In genomic region chr5:44808435-44809214, GRCh38 we compare ENCODE assay signal across 8 cellular contexts. TPM values are rescaled to one million over a fixed set of nuclear protein-coding genes. Genes with fewer than 3 reads are reported as not detected.
DNase-seq lines count a peak whose midpoint lies in the region; ATAC-seq and TF ChIP-seq lines count a peak whose summit lies in the region.

Gene MRPS30 (plus strand): TSS chr5:44808947. CDS start chr5:44808963, 16 bp downstream.

- H3K27ac ChIP-seq in right atrium auricular region: peak within 1 kb of the TSS; percentile 86 to 91
- peak within 1 kb of the TSS; percentile 83 for H3K27ac ChIP-seq in vagina

- DNase-seq in GM13977 (ENCODE audit: low spot score): peak; percentile 89
- peak; percentile 100 for DNase-seq in NCI-H1694 treated with DMSO at 0.1 percent for 48 hours (lab: John Stamatoyannopoulos, UW)
- DNase-seq in T-helper 2 cell: peak; percentile 53 to 98 (median 81)
- peak; percentile 62 to 99 (median 93) for DNase-seq in anterior cingulate cortex (lab: John Stamatoyannopoulos, UW)
- peak; percentile 98 for DNase-seq in right atrium auricular region (ENCODE audit: low spot score)
- peak; percentile 97 for DNase-seq in pulmonary artery endothelial cell (ENCODE audit: low read depth, low spot score)
- peak; percentile 97 to 99 for DNase-seq in vagina (ENCODE audit: extremely low spot score in 2 of 2)

- H3K36me3 ChIP-seq in right atrium auricular region (peaks cover 10% of the 10 kb centered on the region), vagina (peaks cover 0 to 11% of the 10 kb centered on the region in 2 donors)

- H3K4me3 ChIP-seq in right atrium auricular region: peak within 1 kb of the TSS; percentile 89 to 90
- H3K4me3 ChIP-seq in vagina: peak within 1 kb of the TSS; percentile 82 to 99

- H3K4me1 ChIP-seq in right atrium auricular region (peaks cover 0 to 20% of the 10 kb centered on the region in 2 donors), vagina (peaks cover 36% of the 10 kb centered on the region)

- no peaks in the 10 kb centered on the region for H3K9me3 ChIP-seq in right atrium auricular region
- H3K9me3 ChIP-seq in vagina: no peaks in the 10 kb centered on the region

- no peaks in the 10 kb centered on the region for H3K27me3 ChIP-seq in right atrium auricular region
- no peaks in the 10 kb centered on the region for H3K27me3 ChIP-seq in vagina

- ATAC-seq in HG02885 (IDR thresholded peaks at IDR 0.05; ENCODE audit: poor library complexity, unreplicated experiment): peak; percentile 94

- in situ Hi-C loops in GM13977 (cut with MboI; ENCODE audit: low pct_unique_long_range_greater_than_20kb, low sequenced_read_pairs, unreplicated experiment): no loop called here

- intact Hi-C loops in vagina (cut with DNase I): no loop called here

- TF ChIP-seq CTCF in GM13977 (IDR thresholded peaks at IDR 0.05; ENCODE audit: extremely low read depth, insufficient read depth, missing control alignments) (peak; percentile 49), right atrium auricular region (IDR thresholded peaks at IDR 0.05) (peak in 1 of 2 donors; percentile 53), vagina (IDR thresholded peaks at IDR 0.05) (peak in 1 of 3 experiments; percentile 59)

- TF ChIP-seq POLR2A in vagina (IDR thresholded peaks at IDR 0.05): peak in 1 of 2 donors; percentile 29

RNA-seq across cellular contexts. Expression of gene MRPS30, which starts in this region (rescaled TPM):
- 100 to 1,000 TPM in 1 of 2 donors, 10 to 100 TPM in 1; 69.8 to 110 TPM for total RNA-seq in right atrium auricular region
- 61.0 and 68.5 TPM in 2 replicates for total RNA-seq in pulmonary artery endothelial cell
- total RNA-seq in vagina: 72.2 TPM

Comparison
In these comparisons a context has a peak if more than half of its experiments do, and no peak if none do; other contexts are left out.
1. Peak in every context shown above with its lines: DNase-seq, ATAC-seq, H3K4me3 ChIP-seq and H3K27ac ChIP-seq.